Comparison of ENCODE assay signal across 1 cellular context in the genomic region with DNA sequence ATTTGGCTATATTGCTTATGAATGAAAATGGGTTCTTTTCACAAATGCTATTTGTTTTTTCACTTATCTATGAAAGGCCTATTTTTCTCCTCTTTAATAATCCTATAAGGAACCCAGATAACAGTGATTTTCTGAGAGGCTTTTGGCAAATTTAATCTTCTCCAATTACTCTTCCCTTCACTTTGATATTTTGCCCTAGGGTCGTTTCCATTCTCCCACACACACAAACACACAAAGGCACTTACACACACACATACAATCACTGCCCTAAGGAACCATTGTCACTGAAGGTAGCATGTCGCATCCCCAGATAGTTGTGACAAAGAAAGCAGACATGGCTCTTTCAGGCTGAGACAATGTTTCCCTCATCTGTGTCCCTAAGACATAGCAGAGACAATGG.
TF ChIP-seq lines count a peak whose summit lies in the region.

No MANE protein-coding gene starts in this region.

TF ChIP-seq in IMR-90, 13 proteins besides CTCF, POLR2A, EP300 and RAD21 (continued from another document):
- TF ChIP-seq, protein P1, sequence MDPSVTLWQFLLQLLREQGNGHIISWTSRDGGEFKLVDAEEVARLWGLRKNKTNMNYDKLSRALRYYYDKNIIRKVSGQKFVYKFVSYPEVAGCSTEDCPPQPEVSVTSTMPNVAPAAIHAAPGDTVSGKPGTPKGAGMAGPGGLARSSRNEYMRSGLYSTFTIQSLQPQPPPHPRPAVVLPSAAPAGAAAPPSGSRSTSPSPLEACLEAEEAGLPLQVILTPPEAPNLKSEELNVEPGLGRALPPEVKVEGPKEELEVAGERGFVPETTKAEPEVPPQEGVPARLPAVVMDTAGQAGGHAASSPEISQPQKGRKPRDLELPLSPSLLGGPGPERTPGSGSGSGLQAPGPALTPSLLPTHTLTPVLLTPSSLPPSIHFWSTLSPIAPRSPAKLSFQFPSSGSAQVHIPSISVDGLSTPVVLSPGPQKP (IDR thresholded peaks at IDR 0.05; ENCODE audit: borderline replicate concordance, low read depth, low read length), result no peak
- TF ChIP-seq NFE2L2 (IDR thresholded peaks at IDR 0.05; ENCODE audit: low read depth, low read length) (no peak), RCOR1 (IDR thresholded peaks at IDR 0.05; ENCODE audit: insufficient replicate concordance, low read length) (no peak), CHD1 (IDR thresholded peaks at IDR 0.05; ENCODE audit: low read depth, low read length) (no peak), SMC3 (IDR thresholded peaks at IDR 0.05; ENCODE audit: low read depth, low read length) (no peak), MXI1 (IDR thresholded peaks at IDR 0.05; ENCODE audit: borderline replicate concordance, low read depth, low read length) (no peak), MAFK (IDR thresholded peaks at IDR 0.05; ENCODE audit: low read depth, low read length) (no peak), CEBPB (IDR thresholded peaks at IDR 0.05; ENCODE audit: low read depth, low read length) (no peak), MAZ (IDR thresholded peaks at IDR 0.05; ENCODE audit: borderline replicate concordance, low read depth, low read length) (no peak), RFX5 (IDR thresholded peaks at IDR 0.05; ENCODE audit: low read depth, low read length) (no peak)
- TF ChIP-seq, protein P2, sequence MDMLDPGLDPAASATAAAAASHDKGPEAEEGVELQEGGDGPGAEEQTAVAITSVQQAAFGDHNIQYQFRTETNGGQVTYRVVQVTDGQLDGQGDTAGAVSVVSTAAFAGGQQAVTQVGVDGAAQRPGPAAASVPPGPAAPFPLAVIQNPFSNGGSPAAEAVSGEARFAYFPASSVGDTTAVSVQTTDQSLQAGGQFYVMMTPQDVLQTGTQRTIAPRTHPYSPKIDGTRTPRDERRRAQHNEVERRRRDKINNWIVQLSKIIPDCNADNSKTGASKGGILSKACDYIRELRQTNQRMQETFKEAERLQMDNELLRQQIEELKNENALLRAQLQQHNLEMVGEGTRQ (IDR thresholded peaks at IDR 0.05; ENCODE audit: low read depth, low read length), result no peak
